ENCODE assay signal across 19 cellular contexts in the genomic region with DNA sequence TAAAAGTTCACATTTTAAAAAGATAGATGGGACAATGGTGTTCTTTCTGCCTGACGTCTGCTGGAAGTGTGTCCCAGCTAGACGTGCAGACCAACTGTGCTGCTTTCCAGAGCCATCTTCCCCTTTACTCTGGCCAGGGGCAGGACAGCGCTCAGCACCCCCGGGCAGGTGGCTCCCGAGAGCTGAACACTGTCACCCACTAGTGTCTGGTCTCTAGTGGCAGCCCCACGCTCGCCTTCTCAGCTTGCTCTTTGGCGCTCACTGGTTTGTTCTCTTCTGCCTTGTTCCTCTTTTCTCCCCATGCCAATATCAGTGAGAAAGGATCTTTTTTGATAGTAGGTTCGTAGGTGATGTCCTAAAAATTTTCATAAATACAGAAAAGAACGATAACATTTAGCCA. TPM values are rescaled to one million over a fixed set of nuclear protein-coding genes. Genes with fewer than 3 reads are reported as not detected.
DNase-seq lines count a peak whose midpoint lies in the region; ATAC-seq and TF ChIP-seq lines count a peak whose summit lies in the region.
"Had no signal": no experiment of that assay in that cellular context is flagged by ENCODE, and none has a peak within 500 bp of the region (broad histone marks: within the 10 kb centered on the region; RNA-seq: fewer than 3 reads in every experiment).

No MANE protein-coding gene starts in this region.

- POLR2A ChIA-PET in CD8-positive, alpha-beta T cell (lab: Charles Lee), result no interaction called here

- TF ChIP-seq CTCF in CD8-positive, alpha-beta T cell (IDR thresholded peaks at IDR 0.05), result no peak

- peak overlapping the region; percentile 41 for H3K27ac Mint-ChIP-seq in CD8-positive, alpha-beta T cell
- peak overlapping the region; percentile 19 for H3K27ac Mint-ChIP-seq in activated T-helper 2 cell treated with anti-CD3 and anti-CD28 coated beads, Interferon-gamma antibody, Interleukin-2, Interleukin-4, amounts not matched to agents 10 μg/mL and 5 μg/mL and 100 μg/mL, durations not matched to agents 14 hours and 24 hours and 36 hours
- no peak overlapping the region for H3K27ac Mint-ChIP-seq in effector memory CD8-positive, alpha-beta T cell
- H3K27ac Mint-ChIP-seq: CD4-positive, alpha-beta T cell had no signal

- H3K4me3 Mint-ChIP-seq in CD8-positive, alpha-beta T cell, result no peak overlapping the region
- H3K4me3 Mint-ChIP-seq in activated T-helper 2 cell treated with anti-CD3 and anti-CD28 coated beads, Interferon-gamma antibody, Interleukin-2, Interleukin-4, amounts not matched to agents 10 μg/mL and 5 μg/mL and 100 μg/mL, durations not matched to agents 14 hours and 24 hours and 36 hours (ENCODE audit: low read depth), result no peak overlapping the region
- no peak overlapping the region for H3K4me3 Mint-ChIP-seq in effector memory CD8-positive, alpha-beta T cell
- H3K4me3 Mint-ChIP-seq: CD4-positive, alpha-beta T cell had no signal

- no peaks in the 10 kb centered on the region for H3K27me3 ChIP-seq in BLaER1 treated with 17β-estradiol and CSF1 and Interleukin-3, amounts not matched to agents 10 nM and 100 nM
- H3K27me3 ChIP-seq in CD8-positive, alpha-beta T cell (ENCODE audit: insufficient read depth, low read length), result no peaks in the 10 kb centered on the region
- H3K27me3 ChIP-seq in layer of hippocampus (ENCODE audit: control insufficient read depth, insufficient read depth, low read length), result no peaks in the 10 kb centered on the region
- no peaks in the 10 kb centered on the region for H3K27me3 ChIP-seq in effector memory CD4-positive, alpha-beta T cell (replicated peaks; ENCODE audit: control insufficient read depth, insufficient read depth, low read length, poor library complexity, severe bottlenecking)

- intact Hi-C loops in CD8-positive, alpha-beta T cell (cut with DNase I, micrococcal nuclease), result no loop called here
- intact Hi-C loops in activated T-helper 2 cell treated with anti-CD3 and anti-CD28 coated beads, Interferon-gamma antibody, Interleukin-2, Interleukin-4, amounts not matched to agents 10 μg/mL and 5 μg/mL and 100 μg/mL, durations not matched to agents 14 hours and 24 hours and 36 hours (cut with micrococcal nuclease), result no loop called here

- no peaks in the 10 kb centered on the region for H3K9me3 ChIP-seq in BLaER1 treated with 17β-estradiol and CSF1 and Interleukin-3, amounts not matched to agents 10 nM and 100 nM (replicated peaks in 1 of 11)
- no peaks in the 10 kb centered on the region for H3K9me3 ChIP-seq in CD8-positive, alpha-beta T cell (ENCODE audit: low read length)
- no peaks in the 10 kb centered on the region for H3K9me3 ChIP-seq in effector memory CD4-positive, alpha-beta T cell (ENCODE audit: control insufficient read depth, low read length)
- H3K9me3 ChIP-seq: HAP-1 had no signal

- H3K4me1 Mint-ChIP-seq in CD8-positive, alpha-beta T cell (ENCODE audit: low read depth), result peaks cover 15% of the 10 kb centered on the region
- peaks cover 15% of the 10 kb centered on the region for H3K4me1 Mint-ChIP-seq in activated T-helper 2 cell treated with anti-CD3 and anti-CD28 coated beads, Interferon-gamma antibody, Interleukin-2, Interleukin-4, amounts not matched to agents 10 μg/mL and 5 μg/mL and 100 μg/mL, durations not matched to agents 14 hours and 24 hours and 36 hours (ENCODE audit: low read depth)
- H3K4me1 Mint-ChIP-seq in effector memory CD8-positive, alpha-beta T cell (ENCODE audit: low read depth in 2 of 2), result peaks cover 14 to 16% of the 10 kb centered on the region in 2 donors

- H3K27me3 Mint-ChIP-seq in CD8-positive, alpha-beta T cell (ENCODE audit: low read depth), result no peaks in the 10 kb centered on the region
- H3K27me3 Mint-ChIP-seq in activated T-helper 2 cell treated with anti-CD3 and anti-CD28 coated beads, Interferon-gamma antibody, Interleukin-2, Interleukin-4, amounts not matched to agents 10 μg/mL and 5 μg/mL and 100 μg/mL, durations not matched to agents 14 hours and 24 hours and 36 hours (ENCODE audit: low read depth), result no peaks in the 10 kb centered on the region
- no peaks in the 10 kb centered on the region for H3K27me3 Mint-ChIP-seq in effector memory CD8-positive, alpha-beta T cell
- H3K27me3 Mint-ChIP-seq: CD4-positive, alpha-beta T cell had no signal

- H3K27ac ChIP-seq in BLaER1 treated with 17β-estradiol and CSF1 and Interleukin-3, amounts not matched to agents 10 nM and 100 nM, result peak overlapping the region in 2 of 11 experiments; percentile 2 to 14; a peak in 2 of 22 replicates
- no peak overlapping the region for H3K27ac ChIP-seq in CD8-positive, alpha-beta T cell (ENCODE audit: low read depth, low read length)
- peak overlapping the region; percentile 78 for H3K27ac ChIP-seq in layer of hippocampus (ENCODE audit: low read depth, low read length)
- no peak overlapping the region for H3K27ac ChIP-seq in effector memory CD4-positive, alpha-beta T cell (ENCODE audit: insufficient read depth, low read length, poor library complexity, severe bottlenecking)
- H3K27ac ChIP-seq: PC-9, RWPE1 had no signal

- no peaks in the 10 kb centered on the region for H3K9me3 Mint-ChIP-seq in CD8-positive, alpha-beta T cell
- no peaks in the 10 kb centered on the region for H3K9me3 Mint-ChIP-seq in activated T-helper 2 cell treated with anti-CD3 and anti-CD28 coated beads, Interferon-gamma antibody, Interleukin-2, Interleukin-4, amounts not matched to agents 10 μg/mL and 5 μg/mL and 100 μg/mL, durations not matched to agents 14 hours and 24 hours and 36 hours
- no peaks in the 10 kb centered on the region for H3K9me3 Mint-ChIP-seq in effector memory CD8-positive, alpha-beta T cell
- H3K9me3 Mint-ChIP-seq: CD4-positive, alpha-beta T cell had no signal

- H3K4me3 ChIP-seq in BLaER1 treated with 17β-estradiol and CSF1 and Interleukin-3, amounts not matched to agents 10 nM and 100 nM, result no peak overlapping the region
- H3K4me3 ChIP-seq in CD8-positive, alpha-beta T cell (ENCODE audit: low read depth, low read length), result no peak overlapping the region
- no peak overlapping the region for H3K4me3 ChIP-seq in effector memory CD4-positive, alpha-beta T cell (ENCODE audit: insufficient read depth, low read depth, low read length, poor library complexity, severe bottlenecking)
- H3K4me3 ChIP-seq: HAP-1, PC-9 had no signal

- peaks cover 26 to 81% (median 64%) of the 10 kb centered on the region in 11 experiments for H3K36me3 ChIP-seq in BLaER1 treated with 17β-estradiol and CSF1 and Interleukin-3, amounts not matched to agents 10 nM and 100 nM
- peaks cover 27% of the 10 kb centered on the region for H3K36me3 ChIP-seq in CD8-positive, alpha-beta T cell (ENCODE audit: insufficient read depth, low read length)
- peaks cover 39% of the 10 kb centered on the region for H3K36me3 ChIP-seq in effector memory CD4-positive, alpha-beta T cell (ENCODE audit: control insufficient read depth, insufficient read depth, low read length)

- H3K4me1 ChIP-seq in BLaER1 treated with 17β-estradiol and CSF1 and Interleukin-3, amounts not matched to agents 10 nM and 100 nM, result peaks cover 53 to 72% (median 59%) of the 10 kb centered on the region in 10 experiments
- no peaks in the 10 kb centered on the region for H3K4me1 ChIP-seq in CD8-positive, alpha-beta T cell (ENCODE audit: insufficient read depth, low read length)
- peaks cover 7% of the 10 kb centered on the region for H3K4me1 ChIP-seq in effector memory CD4-positive, alpha-beta T cell (ENCODE audit: control insufficient read depth, insufficient read depth, low read length, poor library complexity, severe bottlenecking)
- H3K4me1 ChIP-seq: HAP-1 had no signal

- H3K36me3 Mint-ChIP-seq in CD8-positive, alpha-beta T cell, result peaks cover 61% of the 10 kb centered on the region
- H3K36me3 Mint-ChIP-seq in activated T-helper 2 cell treated with anti-CD3 and anti-CD28 coated beads, Interferon-gamma antibody, Interleukin-2, Interleukin-4, amounts not matched to agents 10 μg/mL and 5 μg/mL and 100 μg/mL, durations not matched to agents 14 hours and 24 hours and 36 hours (ENCODE audit: low read depth), result peaks cover 55% of the 10 kb centered on the region
- H3K36me3 Mint-ChIP-seq in effector memory CD8-positive, alpha-beta T cell (ENCODE audit: insufficient read depth), result peaks cover 46% of the 10 kb centered on the region

- CTCF ChIA-PET in CD8-positive, alpha-beta T cell (lab: Charles Lee), result no interaction called here

- H4K20me1 ChIP-seq in BLaER1 treated with 17β-estradiol and CSF1 and Interleukin-3, amounts not matched to agents 10 nM and 100 nM, result peaks cover 18 to 98% (median 67%) of the 10 kb centered on the region in 11 experiments; a peak in 20 of 22 replicates

- DNase-seq in CD8-positive, alpha-beta T cell, result no peak
- no peak for DNase-seq in activated T-helper 2 cell treated with anti-CD3 and anti-CD28 coated beads, Interferon-gamma antibody, Interleukin-2, Interleukin-4, amounts not matched to agents 10 μg/mL and 5 μg/mL and 100 μg/mL, durations not matched to agents 14 hours and 24 hours and 36 hours (ENCODE audit: low spot score)
- DNase-seq in effector memory CD8-positive, alpha-beta T cell, result no peak
- DNase-seq in NCI-H2227 (lab: John Stamatoyannopoulos, UW; ENCODE audit: unreplicated experiment), result no peak
- DNase-seq in effector memory CD4-positive, alpha-beta T cell, result no peak
- DNase-seq: AML-193; CD4-positive, alpha-beta T cell; DMS153; NCI-H1417; NCI-H187 treated with DMSO at 0.1 percent for 48 hours; NCI-H226; NCI-H526; PC-9; SIG-M5 had no signal

- peak overlapping the region; percentile 27 to 96 (median 86); a peak in 19 of 22 replicates for H3K4me2 ChIP-seq in BLaER1 treated with 17β-estradiol and CSF1 and Interleukin-3, amounts not matched to agents 10 nM and 100 nM
- H3K4me2 ChIP-seq: PC-9 had no signal

- H3K9ac ChIP-seq in BLaER1 treated with 17β-estradiol and CSF1 and Interleukin-3, amounts not matched to agents 10 nM and 100 nM, result 0 out of 22 replicates have a peak overlapping the region, but pooled peaks of 1 of the 11 experiments have one; percentile 12

- ATAC-seq in CD8-positive, alpha-beta T cell, result no peak
- ATAC-seq in effector memory CD8-positive, alpha-beta T cell (replicated peaks), result no peak
- ATAC-seq: SK-N-SH treated with all-trans-retinoic acid at 6 μM for 48 hours had no signal

RNA-seq across cellular contexts. Expression of a gene that starts 25.7 kb away (rescaled TPM):
- 100 to 1,000 TPM; 140 to 149 TPM for total RNA-seq in CD8-positive, alpha-beta T cell
- total RNA-seq in activated T-helper 2 cell treated with anti-CD3 and anti-CD28 coated beads, Interferon-gamma antibody, Interleukin-2, Interleukin-4, amounts not matched to agents 10 μg/mL and 5 μg/mL and 100 μg/mL, durations not matched to agents 14 hours and 24 hours and 36 hours, result 93.9 and 101 TPM in 2 replicates

RNA-seq across cellular contexts. Expression of a gene that starts 42.5 kb away (rescaled TPM):
- under 1 TPM; 0.56 to 0.81 TPM for total RNA-seq in CD8-positive, alpha-beta T cell
- not detected in 2 replicates for total RNA-seq in activated T-helper 2 cell treated with anti-CD3 and anti-CD28 coated beads, Interferon-gamma antibody, Interleukin-2, Interleukin-4, amounts not matched to agents 10 μg/mL and 5 μg/mL and 100 μg/mL, durations not matched to agents 14 hours and 24 hours and 36 hours
- total RNA-seq: PC-9 had no signal

RNA-seq across cellular contexts. Expression of a gene that starts 54.9 kb away (rescaled TPM):
- 100 to 1,000 TPM; 312 to 320 TPM for total RNA-seq in CD8-positive, alpha-beta T cell
- 233 and 242 TPM in 2 replicates for total RNA-seq in activated T-helper 2 cell treated with anti-CD3 and anti-CD28 coated beads, Interferon-gamma antibody, Interleukin-2, Interleukin-4, amounts not matched to agents 10 μg/mL and 5 μg/mL and 100 μg/mL, durations not matched to agents 14 hours and 24 hours and 36 hours

Comparison
In these comparisons a context has a peak if more than half of its experiments do, and no peak if none do; other contexts are left out.
1. H3K27ac Mint-ChIP-seq: peak in CD8-positive, alpha-beta T cell (single experiment) and activated T-helper 2 cell treated with anti-CD3 and anti-CD28 coated beads, Interferon-gamma antibody, Interleukin-2, Interleukin-4, amounts not matched to agents 10 μg/mL and 5 μg/mL and 100 μg/mL, durations not matched to agents 14 hours and 24 hours and 36 hours (single experiment); none in effector memory CD8-positive, alpha-beta T cell (0 of 2).